In genomic region chr16:88769617-88770458, GRCh38 we compare ENCODE assay signal across 9 cellular contexts. TPM values are rescaled to one million over a fixed set of nuclear protein-coding genes. Genes with fewer than 3 reads are reported as not detected.
DNase-seq lines count a peak whose midpoint lies in the region; ATAC-seq and TF ChIP-seq lines count a peak whose summit lies in the region.
"Had no signal": no experiment of that assay in that cellular context is flagged by ENCODE, and none has a peak within 500 bp of the region (broad histone marks: within the 10 kb centered on the region; RNA-seq: fewer than 3 reads in every experiment).

No MANE protein-coding gene starts in this region.

- no peaks in the 10 kb centered on the region for H3K9me3 ChIP-seq in smooth muscle cell (replicated peaks; ENCODE audit: low read depth)

- peaks cover 2% of the 10 kb centered on the region; the same call in 1 of the 2 replicates for H3K36me3 ChIP-seq in GM06990 (ENCODE audit: control insufficient read depth, insufficient read depth, low read length)
- H3K36me3 ChIP-seq in smooth muscle cell (ENCODE audit: low read depth), result no peaks in the 10 kb centered on the region

- no peak overlapping the region for H2AFZ ChIP-seq in smooth muscle cell (ENCODE audit: low read depth)

- ATAC-seq in HG02642 (IDR thresholded peaks at IDR 0.05; ENCODE audit: poor library complexity, unreplicated experiment), result no peak

- no peaks in the 10 kb centered on the region for H3K36me3 Mint-ChIP-seq in activated T-helper 2 cell treated with anti-CD3 and anti-CD28 coated beads, Interferon-gamma antibody, Interleukin-2, Interleukin-4, amounts not matched to agents 10 μg/mL and 5 μg/mL and 100 μg/mL, durations not matched to agents 14 hours and 24 hours and 36 hours (ENCODE audit: low read depth)
- H3K36me3 Mint-ChIP-seq: activated naive CD8-positive, alpha-beta T cell had no signal

- H3K4me1 ChIP-seq in smooth muscle cell (ENCODE audit: low read depth), result peaks cover 55% of the 10 kb centered on the region

- peaks cover 14% of the 10 kb centered on the region for H3F3A ChIP-seq in smooth muscle cell (ENCODE audit: low read depth)

- H3K27me3 Mint-ChIP-seq in activated T-helper 2 cell treated with anti-CD3 and anti-CD28 coated beads, Interferon-gamma antibody, Interleukin-2, Interleukin-4, amounts not matched to agents 10 μg/mL and 5 μg/mL and 100 μg/mL, durations not matched to agents 14 hours and 24 hours and 36 hours (ENCODE audit: low read depth), result no peaks in the 10 kb centered on the region
- H3K27me3 Mint-ChIP-seq: activated naive CD8-positive, alpha-beta T cell had no signal

- H3K9me3 Mint-ChIP-seq in activated T-helper 2 cell treated with anti-CD3 and anti-CD28 coated beads, Interferon-gamma antibody, Interleukin-2, Interleukin-4, amounts not matched to agents 10 μg/mL and 5 μg/mL and 100 μg/mL, durations not matched to agents 14 hours and 24 hours and 36 hours, result no peaks in the 10 kb centered on the region

- TF ChIP-seq CTCF in GM06990 (IDR thresholded peaks at IDR 0.05; ENCODE audit: insufficient read depth, low read length, poor library complexity, severe bottlenecking) (no peak), epithelial cell of proximal tubule (conservative IDR thresholded peaks at IDR 0.05; ENCODE audit: low read depth, low read length) (no peak), smooth muscle cell (IDR thresholded peaks at IDR 0.05; ENCODE audit: borderline replicate concordance, insufficient read depth, poor library complexity, severe bottlenecking) (no peak)

- peaks cover 14% of the 10 kb centered on the region for H3K4me1 Mint-ChIP-seq in activated T-helper 2 cell treated with anti-CD3 and anti-CD28 coated beads, Interferon-gamma antibody, Interleukin-2, Interleukin-4, amounts not matched to agents 10 μg/mL and 5 μg/mL and 100 μg/mL, durations not matched to agents 14 hours and 24 hours and 36 hours (ENCODE audit: low read depth)

- intact Hi-C loops in activated T-helper 2 cell treated with anti-CD3 and anti-CD28 coated beads, Interferon-gamma antibody, Interleukin-2, Interleukin-4, amounts not matched to agents 10 μg/mL and 5 μg/mL and 100 μg/mL, durations not matched to agents 14 hours and 24 hours and 36 hours (cut with micrococcal nuclease), result no loop called here

- peak; percentile 78 for DNase-seq in A172 (ENCODE audit: low spot score)
- DNase-seq in GM06990 (ENCODE audit: extremely low read depth, insufficient read length), result peak; percentile 77
- peak; percentile 77 to 82 for DNase-seq in SHP77 (lab: John Stamatoyannopoulos, UW)
- DNase-seq in epithelial cell of proximal tubule (ENCODE audit: low read depth), result no peak
- DNase-seq in smooth muscle cell (lab: John Stamatoyannopoulos, UW; ENCODE audit: unreplicated experiment), result no peak
- DNase-seq in EL, result no peak
- DNase-seq in activated T-helper 2 cell treated with anti-CD3 and anti-CD28 coated beads, Interferon-gamma antibody, Interleukin-2, Interleukin-4, amounts not matched to agents 10 μg/mL and 5 μg/mL and 100 μg/mL, durations not matched to agents 14 hours and 24 hours and 36 hours (ENCODE audit: low spot score), result no peak

- no peaks in the 10 kb centered on the region for H3K27me3 ChIP-seq in GM06990 (replicated peaks; ENCODE audit: control insufficient read depth, insufficient read depth, low read length)
- H3K27me3 ChIP-seq in smooth muscle cell (ENCODE audit: low read depth), result no peaks in the 10 kb centered on the region

- H3K4me3 ChIP-seq in GM06990 (replicated peaks; ENCODE audit: low read depth, low read length), result no peak overlapping the region
- peak overlapping the region; percentile 37 for H3K4me3 ChIP-seq in epithelial cell of proximal tubule (ENCODE audit: low read depth, low read length)
- no peak overlapping the region for H3K4me3 ChIP-seq in smooth muscle cell

- WGBS in smooth muscle cell (ENCODE audit: low lambda C conversion rate), result 58% methylated on average over 28 of the region's 30 CpGs

- H3K4me3 Mint-ChIP-seq in activated T-helper 2 cell treated with anti-CD3 and anti-CD28 coated beads, Interferon-gamma antibody, Interleukin-2, Interleukin-4, amounts not matched to agents 10 μg/mL and 5 μg/mL and 100 μg/mL, durations not matched to agents 14 hours and 24 hours and 36 hours (ENCODE audit: low read depth), result no peak overlapping the region
- H3K4me3 Mint-ChIP-seq: activated naive CD8-positive, alpha-beta T cell had no signal

- H3K4me2 ChIP-seq in smooth muscle cell, result peak overlapping the region; percentile 78

- peaks cover 97% of the 10 kb centered on the region for H4K20me1 ChIP-seq in smooth muscle cell (ENCODE audit: low read depth)

- no peak overlapping the region for H3K27ac Mint-ChIP-seq in activated T-helper 2 cell treated with anti-CD3 and anti-CD28 coated beads, Interferon-gamma antibody, Interleukin-2, Interleukin-4, amounts not matched to agents 10 μg/mL and 5 μg/mL and 100 μg/mL, durations not matched to agents 14 hours and 24 hours and 36 hours
- H3K27ac Mint-ChIP-seq: activated naive CD8-positive, alpha-beta T cell had no signal

- H3K27ac ChIP-seq in smooth muscle cell (ENCODE audit: low read depth), result peak overlapping the region; percentile 83

- H3K9ac ChIP-seq in smooth muscle cell (ENCODE audit: low read depth), result peak overlapping the region; percentile 50

- peaks cover 71% of the 10 kb centered on the region for H3K79me2 ChIP-seq in smooth muscle cell (ENCODE audit: low read depth)

RNA-seq across cellular contexts. Expression of gene PIEZO1, which starts 15.2 kb away (rescaled TPM):
- 186 and 226 TPM in 2 replicates for total RNA-seq in A172 (2014; rRNA removed; shearing (Covaris generic))
- 245 and 246 TPM in 2 replicates for total RNA-seq in epithelial cell of proximal tubule
- total RNA-seq in smooth muscle cell, result 59.2 and 62.1 TPM in 2 replicates
- polyA plus RNA-seq in smooth muscle cell, result 70.9 and 107 TPM in 2 replicates
- 240 and 255 TPM in 2 replicates for total RNA-seq in activated T-helper 2 cell treated with anti-CD3 and anti-CD28 coated beads, Interferon-gamma antibody, Interleukin-2, Interleukin-4, amounts not matched to agents 10 μg/mL and 5 μg/mL and 100 μg/mL, durations not matched to agents 14 hours and 24 hours and 36 hours

RNA-seq across cellular contexts. Expression of gene CDT1, which starts 33.8 kb away (rescaled TPM):
- 29.3 and 39.2 TPM in 2 replicates for total RNA-seq in A172 (2014; rRNA removed; shearing (Covaris generic))
- 76.2 and 88.5 TPM in 2 replicates for total RNA-seq in epithelial cell of proximal tubule
- total RNA-seq in smooth muscle cell, result 2.1 and 5.3 TPM in 2 replicates
- polyA plus RNA-seq in smooth muscle cell, result 9.0 and 13.3 TPM in 2 replicates
- 79.9 and 90.9 TPM in 2 replicates for total RNA-seq in activated T-helper 2 cell treated with anti-CD3 and anti-CD28 coated beads, Interferon-gamma antibody, Interleukin-2, Interleukin-4, amounts not matched to agents 10 μg/mL and 5 μg/mL and 100 μg/mL, durations not matched to agents 14 hours and 24 hours and 36 hours

RNA-seq across cellular contexts. Expression of gene APRT, which starts 41.9 kb away (rescaled TPM):
- 255 and 258 TPM in 2 replicates for total RNA-seq in A172 (2014; rRNA removed; shearing (Covaris generic))
- 242 and 300 TPM in 2 replicates for total RNA-seq in epithelial cell of proximal tubule
- 72.5 and 143 TPM in 2 replicates for total RNA-seq in smooth muscle cell
- polyA plus RNA-seq in smooth muscle cell, result 200 and 216 TPM in 2 replicates
- total RNA-seq in activated T-helper 2 cell treated with anti-CD3 and anti-CD28 coated beads, Interferon-gamma antibody, Interleukin-2, Interleukin-4, amounts not matched to agents 10 μg/mL and 5 μg/mL and 100 μg/mL, durations not matched to agents 14 hours and 24 hours and 36 hours, result 294 and 300 TPM in 2 replicates

Comparison
In these comparisons a context has a peak if more than half of its experiments do, and no peak if none do; other contexts are left out.
1. DNase-seq: peak in A172 (single experiment), GM06990 (single experiment) and SHP77 (2 of 2); none in epithelial cell of proximal tubule (single experiment), smooth muscle cell (single experiment), EL (single experiment) and activated T-helper 2 cell treated with anti-CD3 and anti-CD28 coated beads, Interferon-gamma antibody, Interleukin-2, Interleukin-4, amounts not matched to agents 10 μg/mL and 5 μg/mL and 100 μg/mL, durations not matched to agents 14 hours and 24 hours and 36 hours (single experiment).